ENCODE assay signal across 8 cellular contexts in genomic region chr10:73730153-73730906, GRCh38. TPM values are rescaled to one million over a fixed set of nuclear protein-coding genes. Genes with fewer than 3 reads are reported as not detected.
DNase-seq lines count a peak whose midpoint lies in the region; TF ChIP-seq lines count a peak whose summit lies in the region.

No MANE protein-coding gene starts in this region.

- H3K36me3 ChIP-seq in NT2/D1 (ENCODE audit: insufficient read depth, insufficient read length, low read length) = peaks cover 43% of the 10 kb centered on the region
- no peaks in the 10 kb centered on the region for H3K36me3 ChIP-seq in endocrine pancreas (ENCODE audit: control insufficient read depth, insufficient read depth, low read length)

- peak overlapping the region; percentile 91 for H3K9ac ChIP-seq in NT2/D1 (ENCODE audit: insufficient read length, low read depth)
- peak overlapping the region; percentile 75 for H3K9ac ChIP-seq in endocrine pancreas (ENCODE audit: control insufficient read depth, insufficient read depth, low read length)

- H3K4me3 ChIP-seq in NT2/D1 (ENCODE audit: insufficient read length, low read depth) (peak overlapping the region; percentile 90), endocrine pancreas (ENCODE audit: control insufficient read depth, insufficient read depth, low read length) (peak overlapping the region; percentile 95)

- no peaks in the 10 kb centered on the region for H3K4me1 ChIP-seq in NT2/D1 (ENCODE audit: insufficient read depth, insufficient read length)
- H3K4me1 ChIP-seq in endocrine pancreas (ENCODE audit: control insufficient read depth, insufficient read depth, low read length) = no peaks in the 10 kb centered on the region

- H3K9me3 ChIP-seq in NT2/D1 (ENCODE audit: insufficient read depth, low read length) (no peaks in the 10 kb centered on the region), endocrine pancreas (ENCODE audit: control insufficient read depth, low read length) (no peaks in the 10 kb centered on the region)

- no peak for TF ChIP-seq CTCF in GM20000 (IDR thresholded peaks at IDR 0.05; ENCODE audit: extremely low read depth, missing control alignments)

- DNase-seq in COLO668 (lab: John Stamatoyannopoulos, UW; ENCODE audit: unreplicated experiment) (peak; percentile 81), GM20000 (ENCODE audit: low spot score) (peak; percentile 86), HT1080 (ENCODE audit: low read depth) (peak; percentile 93), NT2/D1 (ENCODE audit: low read depth, low spot score) (peak; percentile 70), mesenteric fat pad (ENCODE audit: low spot score) (peak; percentile 97)
- peak; percentile 82 for DNase-seq in activated CD8-positive, alpha-beta memory T cell treated with anti-CD3 and anti-CD28 coated beads, Interleukin-2, amount 50 U/mL, for 24 hours (ENCODE audit: extremely low read depth)
- DNase-seq in stimulated activated CD8-positive, alpha-beta memory T cell treated with anti-CD3 and anti-CD28 coated beads, Interleukin-15, amount 100 ng/mL, for 1 hour (ENCODE audit: low read depth) = peak; percentile 79

- H3K27me3 ChIP-seq in NT2/D1 (ENCODE audit: insufficient read depth, insufficient read length) (no peaks in the 10 kb centered on the region), endocrine pancreas (ENCODE audit: control insufficient read depth, insufficient read depth, low read length) (no peaks in the 10 kb centered on the region)

RNA-seq across cellular contexts. Expression of gene SEC24C, which starts 13.8 kb away (rescaled TPM):
- 100 and 116 TPM in 2 replicates for total RNA-seq in HT1080 (2014; rRNA removed; shearing (Covaris generic))
- polyA plus RNA-seq in HT1080 (2015; cell fraction: cytosol; rRNA removed) = 62.7 and 71.2 TPM in 2 replicates
- 155 and 171 TPM in 2 replicates for polyA plus RNA-seq in HT1080 (2015; cell fraction: nucleus; rRNA removed)
- 65.5 TPM for total RNA-seq in mesenteric fat pad

RNA-seq across cellular contexts. Expression of gene AGAP5, which starts 32.4 kb away (rescaled TPM):
- total RNA-seq in HT1080 (2014; rRNA removed; shearing (Covaris generic)) = 1.6 and 1.9 TPM in 2 replicates
- 1.4 and 2.2 TPM in 2 replicates for polyA plus RNA-seq in HT1080 (2015; cell fraction: cytosol; rRNA removed)
- 14.9 and 28.1 TPM in 2 replicates for polyA plus RNA-seq in HT1080 (2015; cell fraction: nucleus; rRNA removed)
- 7.4 TPM for total RNA-seq in mesenteric fat pad

RNA-seq across cellular contexts. Expression of gene CHCHD1, which starts 51.5 kb away (rescaled TPM):
- total RNA-seq in HT1080 (2014; rRNA removed; shearing (Covaris generic)) = 89.6 and 110 TPM in 2 replicates
- 51.6 and 59.5 TPM in 2 replicates for polyA plus RNA-seq in HT1080 (2015; cell fraction: cytosol; rRNA removed)
- 25.3 and 31.6 TPM in 2 replicates for polyA plus RNA-seq in HT1080 (2015; cell fraction: nucleus; rRNA removed)
- total RNA-seq in mesenteric fat pad = 17.7 TPM

RNA-seq across cellular contexts. Expression of gene ZSWIM8, which starts 55.1 kb away (rescaled TPM):
- 51.0 and 51.9 TPM in 2 replicates for total RNA-seq in HT1080 (2014; rRNA removed; shearing (Covaris generic))
- 20.3 and 29.9 TPM in 2 replicates for polyA plus RNA-seq in HT1080 (2015; cell fraction: cytosol; rRNA removed)
- polyA plus RNA-seq in HT1080 (2015; cell fraction: nucleus; rRNA removed) = 185 and 210 TPM in 2 replicates
- 91.5 TPM for total RNA-seq in mesenteric fat pad

Comparison
In these comparisons a context has a peak if more than half of its experiments do, and no peak if none do; other contexts are left out.
1. Peak in every context shown above with its lines: DNase-seq and H3K4me3 ChIP-seq.